In the genomic region with DNA sequence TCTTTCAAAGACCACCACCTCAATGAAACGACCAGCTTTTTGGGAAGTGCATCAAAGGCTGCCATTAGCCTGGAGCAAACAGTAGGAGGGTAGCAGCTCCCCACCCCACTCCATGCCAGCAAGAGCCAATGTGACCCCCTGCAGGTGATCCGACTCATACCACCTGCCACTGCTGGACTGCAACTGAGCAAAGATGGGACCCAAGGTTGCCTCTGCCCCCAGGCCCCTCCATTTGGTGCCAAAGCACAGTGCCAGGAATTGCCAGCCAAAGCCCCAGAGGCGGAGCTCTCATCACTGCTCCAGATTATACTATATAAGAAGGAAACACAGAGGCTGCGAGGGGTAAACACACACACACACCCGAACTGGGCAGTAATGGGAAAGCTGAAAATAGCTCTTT, we compare ENCODE assay signal across 14 cellular contexts. TPM values are rescaled to one million over a fixed set of nuclear protein-coding genes. Genes with fewer than 3 reads are reported as not detected.
A peak's percentile ranks its signal among the peaks of the same experiment; 100 is the strongest.
DNase-seq lines count a peak whose midpoint lies in the region; ATAC-seq and TF ChIP-seq lines count a peak whose summit lies in the region.
"Had no signal": no experiment of that assay in that cellular context is flagged by ENCODE, and none has a peak within 500 bp of the region (broad histone marks: within the 10 kb centered on the region; RNA-seq: fewer than 3 reads in every experiment).

No MANE protein-coding gene starts in this region.

- DNase-seq in WERI-Rb-1, result no peak
- DNase-seq in prostate gland (ENCODE audit: low spot score), result no peak
- no peak for DNase-seq in erythroblast (lab: John Stamatoyannopoulos, UW)
- no peak for DNase-seq in activated naive CD4-positive, alpha-beta T cell treated with anti-CD3 and anti-CD28 coated beads for 36 hours
- DNase-seq: endodermal cell, NCI-H2081 treated with DMSO at 0.1 percent for 48 hours, NCI-H526, Peyer's patch had no signal

- peaks cover 0 to 40% (median 0%) of the 10 kb centered on the region in 11 experiments; a peak in 2 of 22 replicates for H4K20me1 ChIP-seq in BLaER1 treated with 17β-estradiol and CSF1 and Interleukin-3, amounts not matched to agents 10 nM and 100 nM

- H3K4me3 ChIP-seq in BLaER1 treated with 17β-estradiol and CSF1 and Interleukin-3, amounts not matched to agents 10 nM and 100 nM, result peak overlapping the region in 2 of 10 experiments; percentile 18 to 32; a peak in 1 of 20 replicates
- H3K4me3 ChIP-seq in WERI-Rb-1 (ENCODE audit: low read depth, low read length), result no peak overlapping the region
- H3K4me3 ChIP-seq in prostate gland, result no peak overlapping the region
- H3K4me3 ChIP-seq: Peyer's patch, right lobe of liver, suprapubic skin had no signal

- TF ChIP-seq CTCF in WERI-Rb-1 (IDR thresholded peaks at IDR 0.05; ENCODE audit: low read depth, low read length) (0 out of 2 replicates have a peak, but pooled peaks have one; percentile 7), prostate gland (IDR thresholded peaks at IDR 0.05) (no peak)

- H3K36me3 Mint-ChIP-seq in activated naive CD4-positive, alpha-beta T cell treated with anti-CD3 and anti-CD28 coated beads for 36 hours (ENCODE audit: low read depth), result no peaks in the 10 kb centered on the region

- CTCF ChIA-PET in activated naive CD4-positive, alpha-beta T cell treated with anti-CD3 and anti-CD28 coated beads for 36 hours (lab: Charles Lee), result no interaction called here

- peaks cover 8% of the 10 kb centered on the region for H3K4me1 Mint-ChIP-seq in activated naive CD4-positive, alpha-beta T cell treated with anti-CD3 and anti-CD28 coated beads for 36 hours (ENCODE audit: low read depth)
- H3K4me1 Mint-ChIP-seq: endodermal cell had no signal

- H3K27ac ChIP-seq in BLaER1 treated with 17β-estradiol and CSF1 and Interleukin-3, amounts not matched to agents 10 nM and 100 nM, result no peak overlapping the region
- no peak overlapping the region for H3K27ac ChIP-seq in WERI-Rb-1
- H3K27ac ChIP-seq in prostate gland, result peak overlapping the region; percentile 53 to 60
- H3K27ac ChIP-seq: right lobe of liver had no signal

- TF ChIP-seq POLR2A in prostate gland (IDR thresholded peaks at IDR 0.05) (no peak), erythroblast (IDR thresholded peaks at IDR 0.05; ENCODE audit: low read length) (no peak)

- H3K27me3 Mint-ChIP-seq in activated naive CD4-positive, alpha-beta T cell treated with anti-CD3 and anti-CD28 coated beads for 36 hours (ENCODE audit: low read depth), result peaks cover 2% of the 10 kb centered on the region

- no peaks in the 10 kb centered on the region for H3K9me3 ChIP-seq in BLaER1 treated with 17β-estradiol and CSF1 and Interleukin-3, amounts not matched to agents 10 nM and 100 nM (replicated peaks in 1 of 11)
- no peaks in the 10 kb centered on the region for H3K9me3 ChIP-seq in WERI-Rb-1 (ENCODE audit: severe bottlenecking)
- H3K9me3 ChIP-seq in prostate gland, result no peaks in the 10 kb centered on the region
- H3K9me3 ChIP-seq: Peyer's patch, right lobe of liver, suprapubic skin had no signal

- no peaks in the 10 kb centered on the region for H3K9me3 Mint-ChIP-seq in activated naive CD4-positive, alpha-beta T cell treated with anti-CD3 and anti-CD28 coated beads for 36 hours
- H3K9me3 Mint-ChIP-seq: activated T-helper 2 cell treated with anti-CD3 and anti-CD28 coated beads, Interferon-gamma antibody, Interleukin-2, Interleukin-4, amounts not matched to agents 10 μg/mL and 5 μg/mL and 100 μg/mL, durations not matched to agents 14 hours and 24 hours and 36 hours; endodermal cell had no signal

- intact Hi-C loops in prostate gland (cut with DNase I), result no loop called here
- intact Hi-C loops in activated naive CD4-positive, alpha-beta T cell treated with anti-CD3 and anti-CD28 coated beads for 36 hours (cut with micrococcal nuclease), result loop anchor here (5.0 kb wide), 1 partner anchor 76 kb away; no protein-coding TSS in a partner anchor

- no peak overlapping the region for H3K4me3 Mint-ChIP-seq in activated naive CD4-positive, alpha-beta T cell treated with anti-CD3 and anti-CD28 coated beads for 36 hours
- H3K4me3 Mint-ChIP-seq: endodermal cell had no signal

- peak overlapping the region; percentile 71 to 95 (median 84) for H3K4me2 ChIP-seq in BLaER1 treated with 17β-estradiol and CSF1 and Interleukin-3, amounts not matched to agents 10 nM and 100 nM

- H3K9ac ChIP-seq in BLaER1 treated with 17β-estradiol and CSF1 and Interleukin-3, amounts not matched to agents 10 nM and 100 nM, result no peak overlapping the region

- no peak overlapping the region for H3K27ac Mint-ChIP-seq in activated naive CD4-positive, alpha-beta T cell treated with anti-CD3 and anti-CD28 coated beads for 36 hours
- H3K27ac Mint-ChIP-seq: activated T-helper 2 cell treated with anti-CD3 and anti-CD28 coated beads, Interferon-gamma antibody, Interleukin-2, Interleukin-4, amounts not matched to agents 10 μg/mL and 5 μg/mL and 100 μg/mL, durations not matched to agents 14 hours and 24 hours and 36 hours; endodermal cell had no signal

- WGBS in prostate gland, result 46% methylated on average over 5 of the region's 5 CpGs

- ATAC-seq in GM18498 (IDR thresholded peaks at IDR 0.05; ENCODE audit: unreplicated experiment) (peak; percentile 8), GM18870 (IDR thresholded peaks at IDR 0.05; ENCODE audit: unreplicated experiment) (no peak)

- peaks cover 22 to 71% (median 63%) of the 10 kb centered on the region in 10 experiments for H3K4me1 ChIP-seq in BLaER1 treated with 17β-estradiol and CSF1 and Interleukin-3, amounts not matched to agents 10 nM and 100 nM
- peaks cover 15% of the 10 kb centered on the region for H3K4me1 ChIP-seq in prostate gland (replicated peaks)
- H3K4me1 ChIP-seq: right lobe of liver had no signal

- peaks cover 3 to 25% (median 14%) of the 10 kb centered on the region in 11 experiments; a peak in 19 of 22 replicates for H3K27me3 ChIP-seq in BLaER1 treated with 17β-estradiol and CSF1 and Interleukin-3, amounts not matched to agents 10 nM and 100 nM
- no peaks in the 10 kb centered on the region for H3K27me3 ChIP-seq in WERI-Rb-1 (ENCODE audit: insufficient read depth, low read depth, severe bottlenecking)
- H3K27me3 ChIP-seq in prostate gland (replicated peaks; ENCODE audit: insufficient read depth), result no peaks in the 10 kb centered on the region
- H3K27me3 ChIP-seq: Peyer's patch, right lobe of liver, suprapubic skin had no signal

- H3K36me3 ChIP-seq in BLaER1 treated with 17β-estradiol and CSF1 and Interleukin-3, amounts not matched to agents 10 nM and 100 nM, result no peaks in the 10 kb centered on the region
- no peaks in the 10 kb centered on the region for H3K36me3 ChIP-seq in WERI-Rb-1
- H3K36me3 ChIP-seq in prostate gland, result no peaks in the 10 kb centered on the region
- H3K36me3 ChIP-seq: Peyer's patch, right lobe of liver, suprapubic skin had no signal

RNA-seq across cellular contexts. Expression of a gene that starts 8.3 kb away (rescaled TPM):
- total RNA-seq in prostate gland, result 1 to 10 TPM; 5.3 to 7.9 TPM
- total RNA-seq in activated naive CD4-positive, alpha-beta T cell treated with anti-CD3 and anti-CD28 coated beads for 36 hours, result under 1 TPM; 0.38 to 0.67 TPM

Comparison
In these comparisons a context has a peak if more than half of its experiments do, and no peak if none do; other contexts are left out.
1. H3K27ac ChIP-seq: peak in prostate gland (2 of 2); none in BLaER1 treated with 17β-estradiol and CSF1 and Interleukin-3, amounts not matched to agents 10 nM and 100 nM (0 of 11) and WERI-Rb-1 (single experiment).